ENCODE assay signal across 22 cellular contexts in the genomic region with DNA sequence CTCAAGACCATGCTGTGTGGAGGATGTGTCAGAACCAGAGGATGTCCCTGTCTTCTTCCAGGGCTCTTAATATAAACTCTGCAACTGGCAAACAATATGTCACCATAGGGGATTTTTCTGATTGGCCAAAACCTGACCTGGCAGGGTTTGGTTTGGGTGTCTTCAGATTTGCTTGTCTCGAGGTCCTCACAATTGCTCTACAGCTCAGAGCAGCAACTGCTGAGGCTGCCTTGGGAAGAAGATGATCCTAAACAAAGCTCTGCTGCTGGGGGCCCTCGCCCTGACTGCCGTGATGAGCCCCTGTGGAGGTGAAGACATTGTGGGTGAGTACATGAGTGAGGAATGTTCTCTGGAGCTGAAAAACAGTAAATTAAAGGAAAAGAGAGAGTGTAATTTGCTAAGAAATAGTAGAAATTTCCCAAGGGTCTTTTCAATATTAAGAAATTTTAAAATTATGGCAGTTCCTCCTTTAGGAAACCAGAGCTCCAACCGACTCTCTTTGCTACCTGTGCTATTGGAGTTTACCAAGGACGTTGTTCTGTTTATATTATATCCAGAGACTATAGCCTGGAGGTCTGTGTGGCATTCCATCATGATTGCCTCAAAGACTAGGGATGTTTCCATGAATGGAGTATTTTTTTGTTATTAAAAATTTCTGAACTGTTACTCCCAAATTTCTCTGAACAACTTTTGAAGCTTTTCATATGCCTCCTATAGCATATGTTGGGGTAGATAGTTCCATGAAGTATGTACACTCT. TPM values are rescaled to one million over a fixed set of nuclear protein-coding genes. Genes with fewer than 3 reads are reported as not detected.
"Had no signal": no experiment of that assay in that cellular context is flagged by ENCODE, and none has a peak within 500 bp of the region (broad histone marks: within the 10 kb centered on the region; RNA-seq: fewer than 3 reads in every experiment).

A gene (plus strand): TSS at position 189 of the 758 bp plus-strand sequence. CDS start 53 bp downstream, at position 242.

- H3K9me3 Mint-ChIP-seq: activated naive CD4-positive, alpha-beta T cell treated with anti-CD3 and anti-CD28 coated beads, Interleukin-2, amount 50 U/mL, for 72 hours; activated T-helper 1 cell treated with anti-CD3 and anti-CD28 coated beads, Interleukin-12 subunit alpha, Interleukin-12 subunit beta, Interleukin-2, Interleukin-4 antibody, amounts not matched to agents 30 ng/mL and 10 ng/mL and 1 ng/mL, durations not matched to agents 14 hours and 24 hours and 36 hours; naive thymus-derived CD8-positive, alpha-beta T cell had no signal

- DNase-seq: activated CD4-positive, alpha-beta T cell treated with anti-CD3 and anti-CD28 coated beads for 36 hours; activated CD4-positive, alpha-beta T cell treated with anti-CD3 and anti-CD28 coated beads, Interleukin-2, amount 50 U/mL, for 48 hours; activated gamma-delta T cell treated with Interleukin-2 at 50 U/mL for 16 hours; activated T-cell treated with anti-CD3 and anti-CD28 coated beads for 4 hours; adrenal gland; cortex of kidney; effector CD4-positive, alpha-beta T cell; left ventricle myocardium inferior; naive thymus-derived CD8-positive, alpha-beta T cell; posterior cingulate gyrus; spleen; stimulated activated CD4-positive, alpha-beta T cell treated with anti-CD3 and anti-CD28 coated beads, Interleukin-4, amount 100 ng/mL, for 4 hours; stimulated activated naive CD4-positive, alpha-beta T cell; WERI-Rb-1 had no signal

- H3K27ac ChIP-seq: adrenal gland, breast epithelium, left ventricle myocardium inferior, neutrophil, spleen, WERI-Rb-1 had no signal

- H3K9me3 ChIP-seq: adrenal gland, breast epithelium, left ventricle myocardium inferior, neutrophil, spleen had no signal

- H3K36me3 Mint-ChIP-seq: activated naive CD4-positive, alpha-beta T cell treated with anti-CD3 and anti-CD28 coated beads, Interleukin-2, amount 50 U/mL, for 72 hours; naive thymus-derived CD8-positive, alpha-beta T cell had no signal

- H3K4me3 ChIP-seq: adrenal gland, breast epithelium, left ventricle myocardium inferior, spleen had no signal

- FAIRE-seq: astrocyte had no signal

- H3K27ac Mint-ChIP-seq: activated CD4-positive, alpha-beta T cell treated with anti-CD3 and anti-CD28 coated beads for 36 hours; activated naive CD4-positive, alpha-beta T cell treated with anti-CD3 and anti-CD28 coated beads, Interleukin-2, amount 50 U/mL, for 72 hours; activated T-helper 1 cell treated with anti-CD3 and anti-CD28 coated beads, Interleukin-12 subunit alpha, Interleukin-12 subunit beta, Interleukin-2, Interleukin-4 antibody, amounts not matched to agents 30 ng/mL and 10 ng/mL and 1 ng/mL, durations not matched to agents 14 hours and 24 hours and 36 hours; naive thymus-derived CD8-positive, alpha-beta T cell had no signal

- H3K36me3 ChIP-seq: adrenal gland, breast epithelium, left ventricle myocardium inferior, neutrophil, spleen, WERI-Rb-1 had no signal

- H3K27me3 ChIP-seq: adrenal gland, breast epithelium had no signal

- H3K4me1 ChIP-seq: adrenal gland, breast epithelium, left ventricle myocardium inferior, spleen had no signal

- ATAC-seq: activated CD4-positive, alpha-beta T cell treated with anti-CD3 and anti-CD28 coated beads for 36 hours; activated naive CD4-positive, alpha-beta T cell treated with anti-CD3 and anti-CD28 coated beads, Interleukin-2, amount 50 U/mL, for 72 hours; naive thymus-derived CD8-positive, alpha-beta T cell had no signal

- H3K4me1 Mint-ChIP-seq: activated CD4-positive, alpha-beta T cell treated with anti-CD3 and anti-CD28 coated beads for 36 hours had no signal

- H3K4me3 Mint-ChIP-seq: activated CD4-positive, alpha-beta T cell treated with anti-CD3 and anti-CD28 coated beads for 36 hours; activated T-helper 1 cell treated with anti-CD3 and anti-CD28 coated beads, Interleukin-12 subunit alpha, Interleukin-12 subunit beta, Interleukin-2, Interleukin-4 antibody, amounts not matched to agents 30 ng/mL and 10 ng/mL and 1 ng/mL, durations not matched to agents 14 hours and 24 hours and 36 hours; naive thymus-derived CD8-positive, alpha-beta T cell had no signal

RNA-seq across cellular contexts. Expression of the gene that starts here (rescaled TPM):
- total RNA-seq: activated naive CD4-positive, alpha-beta T cell treated with anti-CD3 and anti-CD28 coated beads, Interleukin-2, amount 50 U/mL, for 72 hours; astrocyte; frontal cortex; kidney epithelial cell; renal cortical epithelial cell had no signal
